Comparison of ENCODE assay signal across 1 cellular context in genomic region chr6:157537518-157537917, GRCh38.
TF ChIP-seq lines count a peak whose summit lies in the region.

No MANE protein-coding gene starts in this region.

TF ChIP-seq in HepG2, 621 proteins besides CTCF, POLR2A, EP300 and RAD21 (continued from another document):
- TF ChIP-seq ZNF512B (CRISPR knock-in tag; IDR thresholded peaks at IDR 0.05; ENCODE audit: borderline replicate concordance), result no peak
- no peak for TF ChIP-seq ZNF496 (CRISPR knock-in tag; IDR thresholded peaks at IDR 0.05; ENCODE audit: insufficient replicate concordance)
- TF ChIP-seq ARNT2 (CRISPR knock-in tag; IDR thresholded peaks at IDR 0.05; ENCODE audit: low read depth), result no peak
- TF ChIP-seq CCAR2 (optimal IDR thresholded peaks at IDR 0.05; ENCODE audit: low read depth, low read length), result no peak
- no peak for TF ChIP-seq FOSL2 (CRISPR knock-in tag; IDR thresholded peaks at IDR 0.05)
- TF ChIP-seq ZNF614 (CRISPR knock-in tag; IDR thresholded peaks at IDR 0.05; ENCODE audit: borderline replicate concordance), result no peak
- TF ChIP-seq SIX4 (CRISPR knock-in tag; IDR thresholded peaks at IDR 0.05), result no peak
- no peak for TF ChIP-seq RORA (CRISPR knock-in tag; IDR thresholded peaks at IDR 0.05)
- TF ChIP-seq ZBTB38 (CRISPR knock-in tag; IDR thresholded peaks at IDR 0.05), result no peak
- TF ChIP-seq ZNF883 (CRISPR knock-in tag; IDR thresholded peaks at IDR 0.05; ENCODE audit: not compliant biosample characterization), result no peak
- TF ChIP-seq YY1 (IDR thresholded peaks at IDR 0.05; ENCODE audit: insufficient read depth, insufficient replicate concordance, low read depth, low read length), result no peak
TF ChIP-seq in HepG2: peak in this region for 0.
